ENCODE assay signal across 14 cellular contexts in the genomic region with DNA sequence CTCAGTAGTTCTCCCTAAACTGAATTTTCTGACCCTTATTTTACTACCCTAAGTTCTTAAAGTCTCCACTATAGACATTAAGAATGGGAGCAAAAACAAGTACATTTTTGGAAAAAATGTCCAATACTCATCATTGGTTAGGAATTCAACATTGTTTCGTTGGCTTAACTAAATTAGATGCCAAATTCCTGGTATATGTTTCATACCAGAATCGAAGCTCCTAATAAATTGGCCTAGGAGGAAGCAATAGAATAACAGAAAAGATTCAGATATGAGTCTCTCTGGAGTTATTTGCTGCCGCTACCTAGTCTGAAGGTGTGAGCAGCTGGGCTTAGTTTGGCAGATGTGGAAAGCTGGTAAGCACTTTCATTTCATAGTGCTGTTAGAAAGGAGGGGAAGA.
DNase-seq lines count a peak whose midpoint lies in the region; ATAC-seq and TF ChIP-seq lines count a peak whose summit lies in the region.
"Had no signal": no experiment of that assay in that cellular context is flagged by ENCODE, and none has a peak within 500 bp of the region (broad histone marks: within the 10 kb centered on the region; RNA-seq: fewer than 3 reads in every experiment).

No MANE protein-coding gene starts in this region.

- peak overlapping the region; percentile 21 for H3K4me3 ChIP-seq in AG04449 (ENCODE audit: low read depth, low read length)
- H3K4me3 ChIP-seq: ovary, tibial artery had no signal

- POLR2A ChIA-PET in AG04449 (lab: Yijun Ruan, JAX): interaction anchor here (2.6 kb wide), 1 partner anchor 29 kb away, joined by 16 read pairs; the partner anchor contains the start of gene ZNF143

- peak; percentile 33 for DNase-seq in AG04449 (ENCODE audit: low read depth, low spot score)
- peak; percentile 78 for DNase-seq in HS-5 (ENCODE audit: low read depth)
- DNase-seq in astrocyte of the hippocampus (ENCODE audit: low read depth, low spot score): peak; percentile 53
- peak; percentile 7 for DNase-seq in glomerular visceral epithelial cell (ENCODE audit: extremely low spot score)
- no peak for DNase-seq in NCI-H345 treated with DMSO at 0.1 percent for 48 hours (lab: John Stamatoyannopoulos, UW; ENCODE audit: unreplicated experiment)
- DNase-seq: activated naive CD4-positive, alpha-beta T cell treated with anti-CD3 and anti-CD28 coated beads, Interleukin-2, amount 10 ng/mL, durations not matched to agents 7 days and 5 days; DMS79; NCI-H345; ovary; tibial artery; WERI-Rb-1 had no signal

- no peak for TF ChIP-seq CTCF in AG04449 (IDR thresholded peaks at IDR 0.05; ENCODE audit: insufficient read depth, low read length, missing control alignments)

- ATAC-seq in GM21576 (IDR thresholded peaks at IDR 0.05; ENCODE audit: unreplicated experiment): no peak
- ATAC-seq in GM19328 (IDR thresholded peaks at IDR 0.05; ENCODE audit: unreplicated experiment): no peak
- no peak for ATAC-seq in GM19455 (IDR thresholded peaks at IDR 0.05; ENCODE audit: unreplicated experiment)

- CTCF ChIA-PET in AG04449 (lab: Yijun Ruan, JAX): interaction anchor here (0.8 to 5.9 kb wide), 5 partner anchors 9 to 28 kb away, joined by 3 to 44 read pairs (median 5); partner anchors contain the start of gene ZNF143
